Comparison of ENCODE assay signal across 1 cellular context in the genomic region with DNA sequence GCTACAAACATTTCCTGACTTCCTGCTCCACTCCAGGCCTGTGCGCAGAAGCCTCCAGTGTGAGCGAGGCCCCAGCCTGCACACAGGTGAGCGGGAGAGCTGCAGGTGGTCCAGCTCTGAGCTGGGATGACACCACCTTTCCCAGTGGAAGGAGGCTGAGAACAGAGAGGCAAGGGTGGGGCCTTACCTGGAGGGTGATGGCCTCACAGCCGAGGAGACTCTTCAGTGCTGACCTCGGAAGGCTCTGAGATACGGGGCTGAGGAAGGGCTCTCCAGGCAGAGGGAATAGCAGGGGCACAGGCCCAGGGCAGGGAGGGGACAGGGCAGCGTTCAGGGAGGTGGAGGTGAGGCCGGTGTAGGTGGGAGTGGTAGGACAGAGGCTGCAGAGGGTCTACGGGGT.
TF ChIP-seq lines count a peak whose summit lies in the region.

No MANE protein-coding gene starts in this region.

TF ChIP-seq in HepG2, 621 proteins besides CTCF, POLR2A, EP300 and RAD21 (continued from another document):
- TF ChIP-seq, protein P1, sequence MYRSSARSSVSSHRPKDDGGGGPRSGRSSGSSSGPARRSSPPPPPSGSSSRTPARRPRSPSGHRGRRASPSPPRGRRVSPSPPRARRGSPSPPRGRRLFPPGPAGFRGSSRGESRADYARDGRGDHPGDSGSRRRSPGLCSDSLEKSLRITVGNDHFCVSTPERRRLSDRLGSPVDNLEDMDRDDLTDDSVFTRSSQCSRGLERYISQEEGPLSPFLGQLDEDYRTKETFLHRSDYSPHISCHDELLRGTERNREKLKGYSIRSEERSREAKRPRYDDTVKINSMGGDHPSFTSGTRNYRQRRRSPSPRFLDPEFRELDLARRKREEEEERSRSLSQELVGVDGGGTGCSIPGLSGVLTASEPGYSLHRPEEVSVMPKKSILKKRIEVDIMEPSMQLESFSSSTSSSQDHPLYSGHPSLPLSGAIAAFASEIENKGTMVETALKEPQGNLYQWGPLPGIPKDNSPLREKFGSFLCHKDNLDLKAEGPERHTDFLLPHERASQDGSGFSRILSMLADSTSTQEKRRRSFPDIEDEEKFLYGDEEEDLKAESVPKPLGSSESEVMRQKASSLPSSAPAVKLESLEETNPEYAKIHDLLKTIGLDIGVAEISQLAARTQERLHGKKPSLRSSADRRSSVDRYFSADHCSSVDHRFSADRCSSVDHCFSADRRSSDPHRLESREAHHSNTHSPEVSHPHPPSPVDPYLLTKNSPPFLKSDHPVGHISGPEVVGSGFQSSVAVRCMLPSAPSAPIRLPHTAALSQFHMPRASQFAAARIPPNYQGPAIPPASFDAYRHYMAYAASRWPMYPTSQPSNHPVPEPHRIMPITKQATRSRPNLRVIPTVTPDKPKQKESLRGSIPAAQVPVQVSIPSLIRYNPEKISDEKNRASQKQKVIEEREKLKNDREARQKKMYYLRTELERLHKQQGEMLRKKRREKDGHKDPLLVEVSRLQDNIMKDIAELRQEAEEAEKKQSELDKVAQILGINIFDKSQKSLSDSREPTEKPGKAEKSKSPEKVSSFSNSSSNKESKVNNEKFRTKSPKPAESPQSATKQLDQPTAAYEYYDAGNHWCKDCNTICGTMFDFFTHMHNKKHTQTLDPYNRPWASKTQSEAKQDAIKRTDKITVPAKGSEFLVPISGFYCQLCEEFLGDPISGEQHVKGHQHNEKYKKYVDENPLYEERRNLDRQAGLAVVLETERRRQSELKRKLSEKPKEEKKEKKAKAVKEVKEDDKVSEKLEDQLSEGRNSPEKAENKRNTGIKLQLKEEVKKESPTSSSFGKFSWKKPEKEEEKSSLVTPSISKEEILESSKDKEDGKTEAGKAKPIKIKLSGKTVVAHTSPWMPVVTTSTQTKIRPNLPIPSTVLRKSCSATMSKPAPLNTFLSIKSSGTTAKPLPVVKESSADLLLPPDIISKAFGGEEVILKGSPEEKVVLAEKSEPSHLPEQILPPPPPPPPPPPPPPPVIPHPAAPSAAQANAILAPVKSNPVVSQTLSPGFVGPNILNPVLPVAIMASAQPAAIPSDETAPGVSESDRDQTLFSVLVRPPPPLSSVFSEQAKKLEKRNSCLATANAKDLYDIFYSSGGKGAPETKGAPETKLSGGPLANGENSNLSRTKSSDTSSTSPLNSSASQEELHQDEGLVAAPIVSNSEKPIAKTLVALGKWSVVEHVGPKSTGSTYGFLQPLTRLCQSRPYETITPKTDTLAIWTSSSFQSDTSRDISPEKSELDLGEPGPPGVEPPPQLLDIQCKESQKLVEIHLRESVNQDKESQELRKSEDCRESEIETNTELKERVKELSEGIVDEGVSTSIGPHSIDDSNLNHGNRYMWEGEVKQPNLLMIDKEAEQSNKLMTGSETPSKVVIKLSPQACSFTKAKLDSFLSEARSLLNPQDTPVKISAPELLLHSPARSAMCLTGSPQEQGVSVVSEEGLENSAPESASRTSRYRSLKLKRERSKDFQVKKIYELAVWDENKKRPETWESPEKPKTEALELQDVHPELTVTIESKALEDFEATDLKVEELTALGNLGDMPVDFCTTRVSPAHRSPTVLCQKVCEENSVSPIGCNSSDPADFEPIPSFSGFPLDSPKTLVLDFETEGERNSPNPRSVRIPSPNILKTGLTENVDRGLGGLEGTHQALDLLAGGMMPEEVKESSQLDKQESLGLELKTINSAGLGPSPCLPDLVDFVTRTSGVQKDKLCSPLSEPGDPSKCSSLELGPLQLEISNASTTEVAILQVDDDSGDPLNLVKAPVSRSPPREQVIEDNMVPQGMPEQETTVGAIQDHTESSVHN (CRISPR knock-in tag; IDR thresholded peaks at IDR 0.05) = no peak
- TF ChIP-seq SALL1 (CRISPR knock-in tag; IDR thresholded peaks at IDR 0.05) = no peak
- no peak for TF ChIP-seq ZNF20 (CRISPR knock-in tag; IDR thresholded peaks at IDR 0.05)
- TF ChIP-seq ZFP36L2 (CRISPR knock-in tag; IDR thresholded peaks at IDR 0.05) = no peak
- TF ChIP-seq ZFP41 (CRISPR knock-in tag; IDR thresholded peaks at IDR 0.05; ENCODE audit: borderline replicate concordance) = no peak
- TF ChIP-seq CCDC6 (CRISPR knock-in tag; IDR thresholded peaks at IDR 0.05) = no peak
- no peak for TF ChIP-seq ZSCAN21 (CRISPR knock-in tag; IDR thresholded peaks at IDR 0.05; ENCODE audit: borderline replicate concordance)
- no peak for TF ChIP-seq ZNF432 (CRISPR knock-in tag; IDR thresholded peaks at IDR 0.05; ENCODE audit: borderline replicate concordance)
- TF ChIP-seq ZNF615 (CRISPR knock-in tag; IDR thresholded peaks at IDR 0.05; ENCODE audit: borderline replicate concordance) = no peak
